In the genomic region with DNA sequence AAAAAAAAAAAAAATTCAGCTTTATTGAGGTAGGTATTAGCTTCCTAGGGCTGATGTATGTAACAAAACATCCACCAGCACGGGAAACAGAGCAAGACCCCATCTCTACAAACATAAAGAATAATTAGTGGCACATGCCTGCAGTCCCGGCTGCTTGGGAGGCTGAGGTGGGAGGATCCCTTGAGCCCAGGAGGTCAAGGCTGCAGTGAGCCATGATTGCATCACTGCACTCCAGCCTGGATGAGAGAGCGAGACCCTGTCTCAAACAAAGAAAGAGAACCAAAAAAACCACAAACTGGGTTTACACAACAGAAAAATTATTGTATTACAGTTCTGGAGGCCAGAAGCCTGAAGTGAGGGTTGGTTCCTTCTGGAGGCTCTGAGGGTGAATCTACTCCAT, we compare ENCODE assay signal across 2 cellular contexts.
TF ChIP-seq lines count a peak whose summit lies in the region.

No MANE protein-coding gene starts in this region.

TF ChIP-seq in HCT116, 20 proteins besides CTCF, POLR2A, EP300 and RAD21 (continued from another document):
- TF ChIP-seq ZBTB33 (IDR thresholded peaks at IDR 0.05; ENCODE audit: extremely low read depth, insufficient replicate concordance, low read length) (no peak), ZNF274 (IDR thresholded peaks at IDR 0.05; ENCODE audit: low read depth, low read length) (no peak), ELF1 (IDR thresholded peaks at IDR 0.05; ENCODE audit: borderline replicate concordance, low read depth) (no peak), POLR2AphosphoS5 (IDR thresholded peaks at IDR 0.05; ENCODE audit: low read depth, low read length) (no peak), FOSL1 (IDR thresholded peaks at IDR 0.05; ENCODE audit: low read depth) (no peak), EGR1 (IDR thresholded peaks at IDR 0.05; ENCODE audit: low read depth) (no peak), CEBPB (IDR thresholded peaks at IDR 0.05; ENCODE audit: low read depth) (no peak), ZFX (IDR thresholded peaks at IDR 0.05) (no peak), YY1 (IDR thresholded peaks at IDR 0.05; ENCODE audit: extremely low read depth, insufficient replicate concordance, low read depth, low read length) (no peak), CBX3 (IDR thresholded peaks at IDR 0.05; ENCODE audit: low read depth) (no peak), SIN3A (IDR thresholded peaks at IDR 0.05; ENCODE audit: low read depth) (no peak), SP1 (IDR thresholded peaks at IDR 0.05; ENCODE audit: low read depth) (no peak), JUND (IDR thresholded peaks at IDR 0.05) (no peak)
- TF ChIP-seq, protein P1, sequence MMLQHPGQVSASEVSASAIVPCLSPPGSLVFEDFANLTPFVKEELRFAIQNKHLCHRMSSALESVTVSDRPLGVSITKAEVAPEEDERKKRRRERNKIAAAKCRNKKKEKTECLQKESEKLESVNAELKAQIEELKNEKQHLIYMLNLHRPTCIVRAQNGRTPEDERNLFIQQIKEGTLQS (IDR thresholded peaks at IDR 0.05) = no peak

TF ChIP-seq in WTC11, 78 proteins besides CTCF, POLR2A, EP300 and RAD21 (continued from another document):
- no peak for TF ChIP-seq ZNF281 (CRISPR knock-in tag; IDR thresholded peaks at IDR 0.05)
- no peak for TF ChIP-seq ZNF425 (CRISPR knock-in tag; conservative IDR thresholded peaks at IDR 0.05)
- peak; percentile 79 for TF ChIP-seq GABPB1 (CRISPR knock-in tag; IDR thresholded peaks at IDR 0.05)
